8 cellular contexts compared by ENCODE assay signal in genomic region chr10:21528452-21529235, GRCh38. TPM values are rescaled to one million over a fixed set of nuclear protein-coding genes. Genes with fewer than 3 reads are reported as not detected.
DNase-seq lines count a peak whose midpoint lies in the region; ATAC-seq and TF ChIP-seq lines count a peak whose summit lies in the region.

No MANE protein-coding gene starts in this region.

- H3K4me1 ChIP-seq in IMR-90 (ENCODE audit: control insufficient read depth, insufficient read depth, low read length) (peaks cover under 1% of the 10 kb centered on the region; the same call in 1 of the 2 replicates), breast epithelium (no peaks in the 10 kb centered on the region), muscle layer of colon (ENCODE audit: insufficient read depth, low read length) (peaks cover 11% of the 10 kb centered on the region), mucosa of descending colon (ENCODE audit: low read depth) (peaks cover 6% of the 10 kb centered on the region)

- H3K36me3 ChIP-seq in IMR-90 (ENCODE audit: control insufficient read depth, insufficient read depth, low read length) (no peaks in the 10 kb centered on the region), breast epithelium (no peaks in the 10 kb centered on the region), muscle layer of colon (ENCODE audit: insufficient read depth, low read length) (no peaks in the 10 kb centered on the region), mucosa of descending colon (ENCODE audit: low read depth) (no peaks in the 10 kb centered on the region)

- 0 out of 3 replicates have a peak overlapping the region, but pooled peaks have one; percentile 43 for H2BK15ac ChIP-seq in IMR-90 (ENCODE audit: low read depth, low read length)

- H3K4me3 ChIP-seq in IMR-90 (ENCODE audit: insufficient read depth, low read depth, low read length): no peak overlapping the region
- H3K4me3 ChIP-seq in breast epithelium: peak overlapping the region; percentile 64 to 77 (median 69)
- H3K4me3 ChIP-seq in muscle layer of colon (ENCODE audit: low read depth in 1 of 2, low read length in 2 of 2): peak overlapping the region in 1 of 2 donors; percentile 63
- no peak overlapping the region for H3K4me3 ChIP-seq in mucosa of descending colon

- H3K9me3 ChIP-seq in IMR-90 (ENCODE audit: control insufficient read depth, insufficient read depth, low read length) (no peaks in the 10 kb centered on the region), breast epithelium (no peaks in the 10 kb centered on the region), muscle layer of colon (ENCODE audit: low read length) (no peaks in the 10 kb centered on the region), mucosa of descending colon (no peaks in the 10 kb centered on the region)

- ATAC-seq in IMR-90 (ENCODE audit: low read depth) (no peak), GM19023 (IDR thresholded peaks at IDR 0.05; ENCODE audit: unreplicated experiment) (no peak), mucosa of descending colon (no peak)

- no peak overlapping the region for H2AFZ ChIP-seq in IMR-90 (replicated peaks; ENCODE audit: low read length, poor library complexity)

- peak overlapping the region; percentile 69; the same call in 1 of the 2 replicates for H3K14ac ChIP-seq in IMR-90 (replicated peaks; ENCODE audit: low read depth, low read length)

- H3K27me3 ChIP-seq in IMR-90 (ENCODE audit: control insufficient read depth, insufficient read depth, low read length) (no peaks in the 10 kb centered on the region), breast epithelium (no peaks in the 10 kb centered on the region), muscle layer of colon (ENCODE audit: control insufficient read depth in 1 of 2, insufficient read depth in 2 of 2, low read length in 2 of 2) (no peaks in the 10 kb centered on the region)

- H3K27ac ChIP-seq in IMR-90 (ENCODE audit: insufficient read depth, low read length) (no peak overlapping the region; the same call in 1 of the 2 replicates), breast epithelium (peak overlapping the region; percentile 97 to 98), muscle layer of colon (ENCODE audit: low read depth, low read length) (peak overlapping the region; percentile 19)

- H3K56ac ChIP-seq in IMR-90 (ENCODE audit: extremely low read depth, insufficient read depth, low read length): peak overlapping the region; percentile 31; the same call in 1 of the 2 replicates

- H3K23ac ChIP-seq in IMR-90 (ENCODE audit: low read depth, low read length): peak overlapping the region; percentile 88; the same call in 1 of the 2 replicates

- H2AK9ac ChIP-seq in IMR-90 (replicated peaks; ENCODE audit: low read depth, low read length, poor library complexity): no peak overlapping the region

- H2BK5ac ChIP-seq in IMR-90 (ENCODE audit: low read depth, low read length, poor library complexity, severe bottlenecking): peak overlapping the region; percentile 93

- DNase-seq in ACHN (peak; percentile 65), IMR-90 (no peak), breast epithelium (ENCODE audit: low spot score in 2 of 2) (no peak), GM19240 (ENCODE audit: insufficient read length, low spot score) (no peak), D341Med (ENCODE audit: low spot score) (no peak), mucosa of descending colon (no peak)

- TF ChIP-seq CTCF in IMR-90 (conservative IDR thresholded peaks at IDR 0.05; ENCODE audit: low read depth, low read length) (no peak), breast epithelium (IDR thresholded peaks at IDR 0.05) (no peak), mucosa of descending colon (IDR thresholded peaks at IDR 0.05) (no peak)

- CTCF ChIA-PET in IMR-90 (lab: Yijun Ruan, JAX): interaction anchor here (0.5 kb wide), 1 partner anchor 40 kb away, joined by 3 read pairs; no protein-coding TSS in a partner anchor

- H3K79me1 ChIP-seq in IMR-90 (ENCODE audit: low read depth in 1 of 2, low read length in 2 of 2): peaks cover 2 to 3% of the 10 kb centered on the region in 2 experiments; a peak in 3 of 4 replicates

- POLR2A ChIA-PET in IMR-90 (lab: Charles Lee; ENCODE audit: unreplicated experiment): no interaction called here

- H3K4ac ChIP-seq in IMR-90 (ENCODE audit: low read depth, low read length): no peak overlapping the region

- H3K9me1 ChIP-seq in IMR-90 (ENCODE audit: insufficient read depth, low read length): no peaks in the 10 kb centered on the region

- H2BK120ac ChIP-seq in IMR-90 (ENCODE audit: low read depth, low read length): no peak overlapping the region

- no peak overlapping the region for H4K91ac ChIP-seq in IMR-90 (ENCODE audit: insufficient read depth, low read depth, low read length)

- no peak overlapping the region for H4K5ac ChIP-seq in IMR-90 (ENCODE audit: low read depth, low read length)

- dilution Hi-C loops in IMR-90 (cut with HindIII; ENCODE audit: low sequenced_read_pairs, unreplicated experiment): no loop called here

- no TSS peak for BruUV-seq in IMR-90 (replicated peaks; lab: Mats Ljungman, UMichigan)

- H4K8ac ChIP-seq in IMR-90 (ENCODE audit: low read depth in 2 of 2, low read length in 2 of 2): peak overlapping the region in 1 of 2 experiments; percentile 91; a peak in 1 of 4 replicates

- H3K18ac ChIP-seq in IMR-90 (ENCODE audit: low read depth, low read length): no peak overlapping the region

- no peak for TF ChIP-seq POLR2A in IMR-90 (IDR thresholded peaks at IDR 0.05; ENCODE audit: low read depth, low read length)
- TF ChIP-seq POLR2A in breast epithelium (IDR thresholded peaks at IDR 0.05): no peak

- H2AK5ac ChIP-seq in IMR-90 (ENCODE audit: low read depth, low read length): no peak overlapping the region

- no peaks in the 10 kb centered on the region for H4K20me1 ChIP-seq in IMR-90 (ENCODE audit: insufficient read depth, low read length)

- peak overlapping the region; percentile 46; the same call in 1 of the 2 replicates for H3K9ac ChIP-seq in IMR-90 (ENCODE audit: low read depth, low read length)
- H3K9ac ChIP-seq in muscle layer of colon (ENCODE audit: low read length): no peak overlapping the region

- H2BK20ac ChIP-seq in IMR-90 (ENCODE audit: low read depth, low read length): no peak overlapping the region

- 100% methylated on average over 1 of the region's 11 CpGs; no CpG with 5 or more reads in 1 of the 2 experiments for WGBS in IMR-90 (ENCODE audit: extremely low coverage in 2 of 2, insufficient read length in 1 of 2), 2 experiments

- in situ Hi-C loops in ACHN (cut with HindIII; ENCODE audit: low pct_ligation_motif_present, low pct_unique_long_range_greater_than_20kb, low sequenced_read_pairs) (no loop called here), IMR-90 (cut with MboI; ENCODE audit: low sequenced_read_pairs) (no loop called here)

- intact Hi-C loops in IMR-90 (cut with micrococcal nuclease) (loop anchor here (10.0 kb wide), 1 partner anchor 426 kb away; no protein-coding TSS in a partner anchor), breast epithelium (cut with DNase I; ENCODE audit: low total_unique reads) (no loop called here), mucosa of descending colon (cut with DNase I, micrococcal nuclease) (no loop called here)

- H3K4me2 ChIP-seq in IMR-90 (ENCODE audit: low read depth, low read length): peak overlapping the region; percentile 98

- TF ChIP-seq RAD21 in IMR-90 (IDR thresholded peaks at IDR 0.05; ENCODE audit: low read length): no peak

TF ChIP-seq in IMR-90, 13 proteins besides CTCF, POLR2A, EP300 and RAD21 (continues in another document):
- TF ChIP-seq RCOR1 (IDR thresholded peaks at IDR 0.05; ENCODE audit: insufficient replicate concordance, low read length) (no peak), FOS (IDR thresholded peaks at IDR 0.05; ENCODE audit: low read depth, low read length) (no peak), CHD1 (IDR thresholded peaks at IDR 0.05; ENCODE audit: low read depth, low read length) (no peak), ELK1 (IDR thresholded peaks at IDR 0.05; ENCODE audit: borderline replicate concordance, low read depth, low read length) (no peak), CEBPB (IDR thresholded peaks at IDR 0.05; ENCODE audit: low read depth, low read length) (no peak), RFX5 (IDR thresholded peaks at IDR 0.05; ENCODE audit: low read depth, low read length) (no peak), SMC3 (IDR thresholded peaks at IDR 0.05; ENCODE audit: low read depth, low read length) (no peak), MAZ (IDR thresholded peaks at IDR 0.05; ENCODE audit: borderline replicate concordance, low read depth, low read length) (no peak), USF2 (IDR thresholded peaks at IDR 0.05; ENCODE audit: low read depth, low read length) (no peak), MXI1 (IDR thresholded peaks at IDR 0.05; ENCODE audit: borderline replicate concordance, low read depth, low read length) (no peak), MAFK (IDR thresholded peaks at IDR 0.05; ENCODE audit: low read depth, low read length) (no peak), BHLHE40 (IDR thresholded peaks at IDR 0.05; ENCODE audit: low read depth, low read length) (no peak)

RNA-seq across cellular contexts. Expression of gene SKIDA1, which starts 3.2 kb away (rescaled TPM):
- total RNA-seq in IMR-90 (2012; rRNA removed): 0.56 and 0.72 TPM in 2 replicates
- polyA plus RNA-seq in IMR-90 (2012; rRNA removed): 0.24 and 0.36 TPM in 2 replicates
- polyA plus RNA-seq in IMR-90 (2012; cell fraction: cytosol; rRNA removed): 0.16 and 0.42 TPM in 2 replicates
- polyA plus RNA-seq in IMR-90 (2012; cell fraction: nucleus; rRNA removed; ENCODE audit: low replicate concordance): 0.36 and 2.0 TPM in 2 replicates
- total RNA-seq in breast epithelium: 1 to 10 TPM in 1 of 3 donors, under 1 TPM in 2; 0.59 to 1.4 (median 0.98) TPM
- 1 to 10 TPM in 1 of 3 donors, under 1 TPM in 2; 0.03 to 2.4 (median 0.34) TPM for total RNA-seq in mucosa of descending colon

RNA-seq across cellular contexts. Expression of gene MLLT10, which starts 5.4 kb away (rescaled TPM):
- total RNA-seq in IMR-90 (2012; rRNA removed) (29.0 and 31.9 TPM in 2 replicates), breast epithelium (10 to 100 TPM; 45.6 to 74.6 (median 58.0) TPM), mucosa of descending colon (10 to 100 TPM; 29.6 to 43.1 (median 35.8) TPM)
- polyA plus RNA-seq in IMR-90 (2012; rRNA removed): 22.5 and 23.9 TPM in 2 replicates
- polyA plus RNA-seq in IMR-90 (2012; cell fraction: cytosol; rRNA removed): 7.2 and 17.6 TPM in 2 replicates
- 27.3 and 103 TPM in 2 replicates for polyA plus RNA-seq in IMR-90 (2012; cell fraction: nucleus; rRNA removed; ENCODE audit: low replicate concordance)

Comparison
In these comparisons a context has a peak if more than half of its experiments do, and no peak if none do; other contexts are left out.
1. H3K4me3 ChIP-seq: peak in breast epithelium (3 of 3); none in IMR-90 (single experiment) and mucosa of descending colon (single experiment).